ENCODE assay signal across 2 cellular contexts in genomic region chr11:78020248-78020647, GRCh38.
TF ChIP-seq lines count a peak whose summit lies in the region.

No MANE protein-coding gene starts in this region.

TF ChIP-seq in GM12878, 131 proteins besides CTCF, POLR2A, EP300 and RAD21:
- TF ChIP-seq CREB1 (IDR thresholded peaks at IDR 0.05; ENCODE audit: low read depth), result no peak
- TF ChIP-seq YBX1 (IDR thresholded peaks at IDR 0.05), result no peak
- no peak for TF ChIP-seq TCF12 (IDR thresholded peaks at IDR 0.05; ENCODE audit: low read depth, low read length)
- no peak for TF ChIP-seq CHD1 (IDR thresholded peaks at IDR 0.05; ENCODE audit: low read depth, low read length)
- TF ChIP-seq NFXL1 (IDR thresholded peaks at IDR 0.05; ENCODE audit: borderline replicate concordance), result no peak
- no peak for TF ChIP-seq ASH2L (IDR thresholded peaks at IDR 0.05; ENCODE audit: borderline replicate concordance, low read depth)
- no peak for TF ChIP-seq BCLAF1 (IDR thresholded peaks at IDR 0.05)
- no peak for TF ChIP-seq CHD2 (IDR thresholded peaks at IDR 0.05; ENCODE audit: borderline replicate concordance, low read depth, low read length)
- TF ChIP-seq NR2C2 (IDR thresholded peaks at IDR 0.05; ENCODE audit: borderline replicate concordance, control insufficient read depth, insufficient read length, low read depth), result no peak
- no peak for TF ChIP-seq TCF3 (IDR thresholded peaks at IDR 0.05; ENCODE audit: borderline replicate concordance, insufficient read depth, low read depth, low read length)
- TF ChIP-seq, protein P1, sequence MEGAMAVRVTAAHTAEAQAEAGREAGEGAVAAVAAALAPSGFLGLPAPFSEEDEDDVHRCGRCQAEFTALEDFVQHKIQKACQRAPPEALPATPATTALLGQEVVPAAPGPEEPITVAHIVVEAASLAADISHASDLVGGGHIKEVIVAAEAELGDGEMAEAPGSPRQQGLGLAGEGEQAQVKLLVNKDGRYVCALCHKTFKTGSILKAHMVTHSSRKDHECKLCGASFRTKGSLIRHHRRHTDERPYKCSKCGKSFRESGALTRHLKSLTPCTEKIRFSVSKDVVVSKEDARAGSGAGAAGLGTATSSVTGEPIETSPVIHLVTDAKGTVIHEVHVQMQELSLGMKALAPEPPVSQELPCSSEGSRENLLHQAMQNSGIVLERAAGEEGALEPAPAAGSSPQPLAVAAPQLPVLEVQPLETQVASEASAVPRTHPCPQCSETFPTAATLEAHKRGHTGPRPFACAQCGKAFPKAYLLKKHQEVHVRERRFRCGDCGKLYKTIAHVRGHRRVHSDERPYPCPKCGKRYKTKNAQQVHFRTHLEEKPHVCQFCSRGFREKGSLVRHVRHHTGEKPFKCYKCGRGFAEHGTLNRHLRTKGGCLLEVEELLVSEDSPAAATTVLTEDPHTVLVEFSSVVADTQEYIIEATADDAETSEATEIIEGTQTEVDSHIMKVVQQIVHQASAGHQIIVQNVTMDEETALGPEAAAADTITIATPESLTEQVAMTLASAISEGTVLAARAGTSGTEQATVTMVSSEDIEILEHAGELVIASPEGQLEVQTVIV (IDR thresholded peaks at IDR 0.05; ENCODE audit: borderline replicate concordance, partially characterized antibody), result no peak
- TF ChIP-seq FOXM1 (IDR thresholded peaks at IDR 0.05; ENCODE audit: low read depth, low read length), result no peak

TF ChIP-seq in neural cell, 6 proteins besides CTCF, POLR2A, EP300 and RAD21:
- TF ChIP-seq TAF1 (IDR thresholded peaks at IDR 0.05; ENCODE audit: low read depth) (no peak), POLR2AphosphoS5 (IDR thresholded peaks at IDR 0.05) (no peak), SMC3 (conservative IDR thresholded peaks at IDR 0.05; ENCODE audit: poor library complexity) (peak; percentile 43), MXI1 (conservative IDR thresholded peaks at IDR 0.05; ENCODE audit: poor library complexity, severe bottlenecking) (no peak), EZH2 (IDR thresholded peaks at IDR 0.05; ENCODE audit: borderline replicate concordance, insufficient read depth, low read length, poor library complexity, severe bottlenecking) (no peak)
- TF ChIP-seq, protein P2, sequence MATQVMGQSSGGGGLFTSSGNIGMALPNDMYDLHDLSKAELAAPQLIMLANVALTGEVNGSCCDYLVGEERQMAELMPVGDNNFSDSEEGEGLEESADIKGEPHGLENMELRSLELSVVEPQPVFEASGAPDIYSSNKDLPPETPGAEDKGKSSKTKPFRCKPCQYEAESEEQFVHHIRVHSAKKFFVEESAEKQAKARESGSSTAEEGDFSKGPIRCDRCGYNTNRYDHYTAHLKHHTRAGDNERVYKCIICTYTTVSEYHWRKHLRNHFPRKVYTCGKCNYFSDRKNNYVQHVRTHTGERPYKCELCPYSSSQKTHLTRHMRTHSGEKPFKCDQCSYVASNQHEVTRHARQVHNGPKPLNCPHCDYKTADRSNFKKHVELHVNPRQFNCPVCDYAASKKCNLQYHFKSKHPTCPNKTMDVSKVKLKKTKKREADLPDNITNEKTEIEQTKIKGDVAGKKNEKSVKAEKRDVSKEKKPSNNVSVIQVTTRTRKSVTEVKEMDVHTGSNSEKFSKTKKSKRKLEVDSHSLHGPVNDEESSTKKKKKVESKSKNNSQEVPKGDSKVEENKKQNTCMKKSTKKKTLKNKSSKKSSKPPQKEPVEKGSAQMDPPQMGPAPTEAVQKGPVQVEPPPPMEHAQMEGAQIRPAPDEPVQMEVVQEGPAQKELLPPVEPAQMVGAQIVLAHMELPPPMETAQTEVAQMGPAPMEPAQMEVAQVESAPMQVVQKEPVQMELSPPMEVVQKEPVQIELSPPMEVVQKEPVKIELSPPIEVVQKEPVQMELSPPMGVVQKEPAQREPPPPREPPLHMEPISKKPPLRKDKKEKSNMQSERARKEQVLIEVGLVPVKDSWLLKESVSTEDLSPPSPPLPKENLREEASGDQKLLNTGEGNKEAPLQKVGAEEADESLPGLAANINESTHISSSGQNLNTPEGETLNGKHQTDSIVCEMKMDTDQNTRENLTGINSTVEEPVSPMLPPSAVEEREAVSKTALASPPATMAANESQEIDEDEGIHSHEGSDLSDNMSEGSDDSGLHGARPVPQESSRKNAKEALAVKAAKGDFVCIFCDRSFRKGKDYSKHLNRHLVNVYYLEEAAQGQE (IDR thresholded peaks at IDR 0.05; ENCODE audit: borderline replicate concordance), result peak; percentile 53
TF ChIP-seq in neural cell: peak in this region for 2.
